In genomic region chr10:88117227-88117626, GRCh38 we compare ENCODE assay signal across 1 cellular context.
TF ChIP-seq lines count a peak whose summit lies in the region.

No MANE protein-coding gene starts in this region.

TF ChIP-seq in GM12878, 131 proteins besides CTCF, POLR2A, EP300 and RAD21 (continued from another document):
- TF ChIP-seq BCL3 (IDR thresholded peaks at IDR 0.05; ENCODE audit: borderline replicate concordance, insufficient read depth, low read depth, low read length, poor library complexity, severe bottlenecking) (peak; percentile 24), EZH2 (IDR thresholded peaks at IDR 0.05; ENCODE audit: borderline replicate concordance, control insufficient read depth, low read depth, low read length) (no peak), ZNF384 (IDR thresholded peaks at IDR 0.05; ENCODE audit: borderline replicate concordance, low read depth, low read length) (no peak), NR2C2 (IDR thresholded peaks at IDR 0.05; ENCODE audit: borderline replicate concordance, control insufficient read depth, insufficient read length, low read depth) (no peak), BCL11A (IDR thresholded peaks at IDR 0.05; ENCODE audit: low read depth, low read length) (peak; percentile 47; the same call in 1 of the 2 replicates), GATAD2B (conservative IDR thresholded peaks at IDR 0.05; ENCODE audit: low read depth) (no peak), EGR1 (IDR thresholded peaks at IDR 0.05; ENCODE audit: borderline replicate concordance in 1 of 2, low read depth in 2 of 2, low read length in 2 of 2) (peak in 1 of 2 experiments; percentile 85; a peak in 1 of 3 replicates), RUNX3 (IDR thresholded peaks at IDR 0.05; ENCODE audit: low read length) (peak; percentile 98), IKZF1 (conservative IDR thresholded peaks at IDR 0.05) (peak; percentile 34; the same call in 1 of the 2 replicates), MTA3 (IDR thresholded peaks at IDR 0.05; ENCODE audit: borderline replicate concordance, low read length) (peak; percentile 75; the same call in 1 of the 2 replicates), ZNF217 (IDR thresholded peaks at IDR 0.05) (no peak), HDGF (IDR thresholded peaks at IDR 0.05) (no peak), CUX1 (IDR thresholded peaks at IDR 0.05; ENCODE audit: insufficient replicate concordance, low read depth, low read length) (no peak), MEF2A (IDR thresholded peaks at IDR 0.05; ENCODE audit: insufficient read depth, low read depth, low read length) (peak; percentile 56; the same call in 1 of the 2 replicates), POU2F2 (IDR thresholded peaks at IDR 0.05; ENCODE audit: borderline replicate concordance, low read depth, low read length) (0 out of 3 replicates have a peak, but pooled peaks have one; percentile 38), SRF (IDR thresholded peaks at IDR 0.05; ENCODE audit: low read depth in 2 of 2, low read length in 2 of 2) (peak; percentile 54 to 88; a peak in 3 of 4 replicates), ATF2 (IDR thresholded peaks at IDR 0.05; ENCODE audit: low read length) (peak; percentile 79; the same call in 1 of the 2 replicates), JUNB (IDR thresholded peaks at IDR 0.05) (peak; percentile 56), NFIC (IDR thresholded peaks at IDR 0.05; ENCODE audit: low read depth, low read length) (peak; percentile 87), YY1 (IDR thresholded peaks at IDR 0.05; ENCODE audit: low read depth, low read length) (no peak), HDAC2 (IDR thresholded peaks at IDR 0.05) (no peak), TBL1XR1 (IDR thresholded peaks at IDR 0.05; ENCODE audit: low read depth, low read length) (0 out of 2 replicates have a peak, but pooled peaks have one; percentile 49)
